18 cellular contexts compared by ENCODE assay signal in genomic region chr16:56769674-56770073, GRCh38.
"Had no signal": no experiment of that assay in that cellular context is flagged by ENCODE, and none has a peak within 500 bp of the region (broad histone marks: within the 10 kb centered on the region; RNA-seq: fewer than 3 reads in every experiment).

No MANE protein-coding gene starts in this region.

- H3K27ac Mint-ChIP-seq: activated CD4-positive, alpha-beta T cell treated with anti-CD3 and anti-CD28 coated beads, Interleukin-2, amount 10 ng/mL, durations not matched to agents 7 days and 5 days; activated CD8-positive, alpha-beta T cell treated with anti-CD3 and anti-CD28 coated beads, Interleukin-2, amount 10 ng/mL, durations not matched to agents 7 days and 5 days; endodermal cell; stimulated activated naive B cell treated with anti-CD40 and anti-IgM and Interleukin-4, amounts not matched to agents 10 μg/mL and 1 μg/mL and 100 μg/mL, for 72 hours had no signal

- H3K9me3 Mint-ChIP-seq: activated CD4-positive, alpha-beta T cell treated with anti-CD3 and anti-CD28 coated beads, Interleukin-2, amount 10 ng/mL, durations not matched to agents 7 days and 5 days; endodermal cell; stimulated activated naive B cell treated with anti-CD40 and anti-IgM and Interleukin-4, amounts not matched to agents 10 μg/mL and 1 μg/mL and 100 μg/mL, for 72 hours had no signal

- DNase-seq: activated CD4-positive, alpha-beta T cell treated with anti-CD3 and anti-CD28 coated beads, Interleukin-2, amount 10 ng/mL, durations not matched to agents 7 days and 5 days; activated CD8-positive, alpha-beta T cell treated with anti-CD3 and anti-CD28 coated beads, Interleukin-2, amount 10 ng/mL, durations not matched to agents 7 days and 5 days; activated gamma-delta T cell; activated T-cell treated with anti-CD3 and anti-CD28 coated beads, Interleukin-2, amount 50 U/mL, for 48 hours; amygdala; caudate nucleus; endodermal cell; erythroblast; islet precursor cell; mammary epithelial cell; midbrain; occipital lobe; posterior cingulate gyrus; retina; stimulated activated naive B cell treated with anti-CD40 and anti-IgM and Interleukin-4, amounts not matched to agents 10 μg/mL and 1 μg/mL and 100 μg/mL, for 72 hours; T1000 had no signal

- H3K4me3 Mint-ChIP-seq: activated CD4-positive, alpha-beta T cell treated with anti-CD3 and anti-CD28 coated beads, Interleukin-2, amount 10 ng/mL, durations not matched to agents 7 days and 5 days; activated CD8-positive, alpha-beta T cell treated with anti-CD3 and anti-CD28 coated beads, Interleukin-2, amount 10 ng/mL, durations not matched to agents 7 days and 5 days; activated naive CD8-positive, alpha-beta T cell; endodermal cell; stimulated activated naive B cell treated with anti-CD40 and anti-IgM and Interleukin-4, amounts not matched to agents 10 μg/mL and 1 μg/mL and 100 μg/mL, for 72 hours had no signal

- H3K27me3 Mint-ChIP-seq: activated CD4-positive, alpha-beta T cell treated with anti-CD3 and anti-CD28 coated beads, Interleukin-2, amount 10 ng/mL, durations not matched to agents 7 days and 5 days; activated naive CD8-positive, alpha-beta T cell; stimulated activated naive B cell treated with anti-CD40 and anti-IgM and Interleukin-4, amounts not matched to agents 10 μg/mL and 1 μg/mL and 100 μg/mL, for 72 hours had no signal

- ATAC-seq: activated CD8-positive, alpha-beta T cell treated with anti-CD3 and anti-CD28 coated beads, Interleukin-2, amount 10 ng/mL, durations not matched to agents 7 days and 5 days; left lobe of liver; stimulated activated naive B cell treated with anti-CD40 and anti-IgM and Interleukin-4, amounts not matched to agents 10 μg/mL and 1 μg/mL and 100 μg/mL, for 72 hours had no signal
